8 cellular contexts compared by ENCODE assay signal in genomic region chr12:123232807-123233504, GRCh38. TPM values are rescaled to one million over a fixed set of nuclear protein-coding genes. Genes with fewer than 3 reads are reported as not detected.
DNase-seq lines count a peak whose midpoint lies in the region; ATAC-seq and TF ChIP-seq lines count a peak whose summit lies in the region.

MPHOSPH9 (minus strand) TSS chr12:123233141; CDS start chr12:123230364, 2,777 bp downstream.
MTRFR (plus strand) TSS chr12:123233436; CDS start chr12:123253675, 20,239 bp downstream.

- H4K20me1 ChIP-seq in DND-41 (ENCODE audit: insufficient read depth, low read length) (peaks cover 10% of the 10 kb centered on the region; the same call in 1 of the 2 replicates), GM23248 (ENCODE audit: insufficient read depth) (no peaks in the 10 kb centered on the region)

- intact Hi-C loops in activated T-helper 1 cell treated with anti-CD3 and anti-CD28 coated beads, Interleukin-12 subunit alpha, Interleukin-12 subunit beta, Interleukin-2, Interleukin-4 antibody, amounts not matched to agents 30 ng/mL and 10 ng/mL and 1 ng/mL, durations not matched to agents 14 hours and 24 hours and 36 hours (cut with micrococcal nuclease) = loop anchor here (1.0 to 10.0 kb wide), 15 partner anchors 10 to 1148 kb away; partner anchors contain the start of genes DIABLO, KMT5A, KNTC1 and RILPL2

- H3K27ac Mint-ChIP-seq in activated T-helper 1 cell treated with anti-CD3 and anti-CD28 coated beads, Interleukin-12 subunit alpha, Interleukin-12 subunit beta, Interleukin-2, Interleukin-4 antibody, amounts not matched to agents 30 ng/mL and 10 ng/mL and 1 ng/mL, durations not matched to agents 14 hours and 24 hours and 36 hours = peak within 1 kb of the TSS; percentile 99
- H3K27ac Mint-ChIP-seq in naive B cell = peak within 1 kb of the TSS; percentile 96 to 99 (median 99)
- H3K27ac Mint-ChIP-seq in stimulated activated memory B cell treated with anti-CD40 and anti-IgM and Interleukin-4, amounts not matched to agents 10 μg/mL and 1 μg/mL and 100 μg/mL, for 72 hours = peak within 1 kb of the TSS; percentile 91

- H3K9me2 ChIP-seq in GM23248 (ENCODE audit: insufficient read depth) = no peaks in the 10 kb centered on the region

- peak; percentile 100 for DNase-seq in DND-41
- peak; percentile 99 for DNase-seq in GM23248
- peak; percentile 99 for DNase-seq in Kasumi-1 (lab: John Stamatoyannopoulos, UW)
- DNase-seq in RPMI7951 (ENCODE audit: low read depth) = peak; percentile 98
- peak; percentile 99 for DNase-seq in activated T-helper 1 cell treated with anti-CD3 and anti-CD28 coated beads, Interleukin-12 subunit alpha, Interleukin-12 subunit beta, Interleukin-2, Interleukin-4 antibody, amounts not matched to agents 30 ng/mL and 10 ng/mL and 1 ng/mL, durations not matched to agents 14 hours and 24 hours and 36 hours (ENCODE audit: low spot score)
- DNase-seq in fibroblast of gingiva (ENCODE audit: low read depth) = peak; percentile 99
- DNase-seq in naive B cell = peak; percentile 100

- in situ Hi-C loops in GM23248 (cut with MboI) = loop anchor here (25.0 kb wide), 1 partner anchor 371 kb away; no protein-coding TSS in a partner anchor

- H3K4me3 Mint-ChIP-seq in activated T-helper 1 cell treated with anti-CD3 and anti-CD28 coated beads, Interleukin-12 subunit alpha, Interleukin-12 subunit beta, Interleukin-2, Interleukin-4 antibody, amounts not matched to agents 30 ng/mL and 10 ng/mL and 1 ng/mL, durations not matched to agents 14 hours and 24 hours and 36 hours = peak within 1 kb of the TSS; percentile 100
- peak within 1 kb of the TSS; percentile 90 to 100 (median 100) for H3K4me3 Mint-ChIP-seq in naive B cell
- peak within 1 kb of the TSS; percentile 90 for H3K4me3 Mint-ChIP-seq in stimulated activated memory B cell treated with anti-CD40 and anti-IgM and Interleukin-4, amounts not matched to agents 10 μg/mL and 1 μg/mL and 100 μg/mL, for 72 hours

- peaks cover 73% of the 10 kb centered on the region for H3K4me1 ChIP-seq in DND-41 (ENCODE audit: insufficient read depth, low read length)
- peaks cover 10% of the 10 kb centered on the region; the same call in 1 of the 2 replicates for H3K4me1 ChIP-seq in GM23248 (ENCODE audit: insufficient read depth)

- peak within 1 kb of the TSS; percentile 88 for H2AFZ ChIP-seq in DND-41 (ENCODE audit: low read depth, low read length)
- peak within 1 kb of the TSS; percentile 99 for H2AFZ ChIP-seq in GM23248

- ATAC-seq in DND-41 (ENCODE audit: insufficient read depth, low read depth) (peak; percentile 90), naive B cell (ENCODE audit: low read depth in 2 of 2) (peak; percentile 85 to 87)
- ATAC-seq in stimulated activated memory B cell treated with anti-CD40 and anti-IgM and Interleukin-4, amounts not matched to agents 10 μg/mL and 1 μg/mL and 100 μg/mL, for 72 hours = peak; percentile 97

- H3K27me3 Mint-ChIP-seq in activated T-helper 1 cell treated with anti-CD3 and anti-CD28 coated beads, Interleukin-12 subunit alpha, Interleukin-12 subunit beta, Interleukin-2, Interleukin-4 antibody, amounts not matched to agents 30 ng/mL and 10 ng/mL and 1 ng/mL, durations not matched to agents 14 hours and 24 hours and 36 hours (ENCODE audit: insufficient read depth) = peaks cover 2% of the 10 kb centered on the region
- no peaks in the 10 kb centered on the region for H3K27me3 Mint-ChIP-seq in naive B cell
- H3K27me3 Mint-ChIP-seq in stimulated activated memory B cell treated with anti-CD40 and anti-IgM and Interleukin-4, amounts not matched to agents 10 μg/mL and 1 μg/mL and 100 μg/mL, for 72 hours = no peaks in the 10 kb centered on the region

- H3K9ac ChIP-seq in DND-41 (ENCODE audit: low read depth, low read length) (peak within 1 kb of the TSS; percentile 72), GM23248 (peak within 1 kb of the TSS; percentile 97)

- H3K4me3 ChIP-seq in DND-41 (ENCODE audit: low read depth in 1 of 2, low read length in 2 of 2) = peak within 1 kb of the TSS; percentile 87 to 91
- H3K4me3 ChIP-seq in GM23248 = peak within 1 kb of the TSS; percentile 99

- 0 out of 2 replicates have a peak, but pooled peaks cover 7% of the 10 kb centered on the region for H3F3A ChIP-seq in GM23248 (ENCODE audit: insufficient read depth)

- H3K36me3 Mint-ChIP-seq in activated T-helper 1 cell treated with anti-CD3 and anti-CD28 coated beads, Interleukin-12 subunit alpha, Interleukin-12 subunit beta, Interleukin-2, Interleukin-4 antibody, amounts not matched to agents 30 ng/mL and 10 ng/mL and 1 ng/mL, durations not matched to agents 14 hours and 24 hours and 36 hours (ENCODE audit: low read depth) = peaks cover 20% of the 10 kb centered on the region
- peaks cover 0 to 5% of the 10 kb centered on the region in 2 donors for H3K36me3 Mint-ChIP-seq in naive B cell
- peaks cover 12% of the 10 kb centered on the region for H3K36me3 Mint-ChIP-seq in stimulated activated memory B cell treated with anti-CD40 and anti-IgM and Interleukin-4, amounts not matched to agents 10 μg/mL and 1 μg/mL and 100 μg/mL, for 72 hours

- TF ChIP-seq CTCF in DND-41 (IDR thresholded peaks at IDR 0.05; ENCODE audit: borderline replicate concordance, extremely low read depth, low read length, poor library complexity, severe bottlenecking) = peak; percentile 14

- H3K9me3 Mint-ChIP-seq in activated T-helper 1 cell treated with anti-CD3 and anti-CD28 coated beads, Interleukin-12 subunit alpha, Interleukin-12 subunit beta, Interleukin-2, Interleukin-4 antibody, amounts not matched to agents 30 ng/mL and 10 ng/mL and 1 ng/mL, durations not matched to agents 14 hours and 24 hours and 36 hours = no peaks in the 10 kb centered on the region
- no peaks in the 10 kb centered on the region for H3K9me3 Mint-ChIP-seq in naive B cell
- H3K9me3 Mint-ChIP-seq in stimulated activated memory B cell treated with anti-CD40 and anti-IgM and Interleukin-4, amounts not matched to agents 10 μg/mL and 1 μg/mL and 100 μg/mL, for 72 hours = no peaks in the 10 kb centered on the region

- H3K9me3 ChIP-seq in DND-41 (ENCODE audit: insufficient read depth, low read length, severe bottlenecking) (no peaks in the 10 kb centered on the region), GM23248 (ENCODE audit: low read depth) (no peaks in the 10 kb centered on the region)

- peaks cover 68% of the 10 kb centered on the region for H3K4me1 Mint-ChIP-seq in activated T-helper 1 cell treated with anti-CD3 and anti-CD28 coated beads, Interleukin-12 subunit alpha, Interleukin-12 subunit beta, Interleukin-2, Interleukin-4 antibody, amounts not matched to agents 30 ng/mL and 10 ng/mL and 1 ng/mL, durations not matched to agents 14 hours and 24 hours and 36 hours (ENCODE audit: low read depth)
- H3K4me1 Mint-ChIP-seq in naive B cell = peaks cover 40 to 69% (median 65%) of the 10 kb centered on the region in 3 donors
- peaks cover 58% of the 10 kb centered on the region for H3K4me1 Mint-ChIP-seq in stimulated activated memory B cell treated with anti-CD40 and anti-IgM and Interleukin-4, amounts not matched to agents 10 μg/mL and 1 μg/mL and 100 μg/mL, for 72 hours

- peaks cover 36% of the 10 kb centered on the region for H3K36me3 ChIP-seq in DND-41 (ENCODE audit: insufficient read depth, low read length)
- H3K36me3 ChIP-seq in GM23248 (ENCODE audit: low read depth) = no peaks in the 10 kb centered on the region; the same call in 1 of the 2 replicates

- H3K4me2 ChIP-seq in DND-41 (ENCODE audit: insufficient read depth, low read length) (peak within 1 kb of the TSS; percentile 93), GM23248 (ENCODE audit: unreplicated experiment) (peak within 1 kb of the TSS; percentile 97)

- H3K27me3 ChIP-seq in DND-41 (ENCODE audit: insufficient read depth, low read length, poor library complexity) = no peaks in the 10 kb centered on the region
- H3K27me3 ChIP-seq in GM23248 (replicated peaks; ENCODE audit: insufficient read depth) = no peaks in the 10 kb centered on the region

- H3K27ac ChIP-seq in DND-41 (ENCODE audit: low read length) (peak within 1 kb of the TSS; percentile 92), GM23248 (peak within 1 kb of the TSS; percentile 69)

- peaks cover 93% of the 10 kb centered on the region for H3K79me2 ChIP-seq in DND-41 (ENCODE audit: insufficient read depth, low read length)
- H3K79me2 ChIP-seq in GM23248 (ENCODE audit: insufficient read depth) = peaks cover 85% of the 10 kb centered on the region

- WGBS in GM23248 (ENCODE audit: low coverage in 1 of 2, low lambda C conversion rate in 2 of 2, missing lambda C conversion rate in 2 of 2), 2 experiments = 1% methylated on average over 62 to 64 of the region's 66 CpGs

RNA-seq across cellular contexts. Expression of gene MPHOSPH9, which starts in this region (rescaled TPM):
- total RNA-seq in GM23248 (2014; rRNA removed; shearing (Covaris generic)) = 26.6 and 51.6 TPM in 2 replicates
- polyA plus RNA-seq in GM23248 (2016; fragmentation: Nextera tagmentation; extraction: Ambion mirVana) (11.3 and 18.0 TPM in 2 replicates), naive B cell (ENCODE audit: low read depth in 6 of 6) (10 to 100 TPM; 20.2 to 33.6 (median 28.6) TPM)
- total RNA-seq in RPMI7951 (2014; rRNA removed; shearing (Covaris generic)) = 62.4 and 66.7 TPM in 2 replicates
- 87.3 and 89.9 TPM in 2 replicates for total RNA-seq in activated T-helper 1 cell treated with anti-CD3 and anti-CD28 coated beads, Interleukin-12 subunit alpha, Interleukin-12 subunit beta, Interleukin-2, Interleukin-4 antibody, amounts not matched to agents 30 ng/mL and 10 ng/mL and 1 ng/mL, durations not matched to agents 14 hours and 24 hours and 36 hours

RNA-seq across cellular contexts. Expression of gene MTRFR, which starts in this region (rescaled TPM):
- 3.7 and 7.5 TPM in 2 replicates for total RNA-seq in GM23248 (2014; rRNA removed; shearing (Covaris generic))
- polyA plus RNA-seq in GM23248 (2016; fragmentation: Nextera tagmentation; extraction: Ambion mirVana) (21.3 and 22.9 TPM in 2 replicates), naive B cell (ENCODE audit: low read depth in 6 of 6) (10 to 100 TPM; 23.7 to 34.2 (median 30.3) TPM)
- 14.1 and 14.4 TPM in 2 replicates for total RNA-seq in RPMI7951 (2014; rRNA removed; shearing (Covaris generic))
- total RNA-seq in activated T-helper 1 cell treated with anti-CD3 and anti-CD28 coated beads, Interleukin-12 subunit alpha, Interleukin-12 subunit beta, Interleukin-2, Interleukin-4 antibody, amounts not matched to agents 30 ng/mL and 10 ng/mL and 1 ng/mL, durations not matched to agents 14 hours and 24 hours and 36 hours = 32.6 and 34.2 TPM in 2 replicates

Comparison
In these comparisons a context has a peak if more than half of its experiments do, and no peak if none do; other contexts are left out.
1. Peak in every context shown above with its lines: DNase-seq, ATAC-seq, H3K4me3 ChIP-seq and H3K27ac ChIP-seq.